ENCODE assay signal across 10 cellular contexts in genomic region chr2:98833172-98833916, GRCh38.
DNase-seq lines count a peak whose midpoint lies in the region; ATAC-seq and TF ChIP-seq lines count a peak whose summit lies in the region.
"Had no signal": no experiment of that assay in that cellular context is flagged by ENCODE, and none has a peak within 500 bp of the region (broad histone marks: within the 10 kb centered on the region; RNA-seq: fewer than 3 reads in every experiment).

No MANE protein-coding gene starts in this region.

- no peak overlapping the region for H3K4me3 Mint-ChIP-seq in CD4-positive, CD25-positive, alpha-beta regulatory T cell
- H3K4me3 Mint-ChIP-seq in T-helper 17 cell, result no peak overlapping the region

- no peak for DNase-seq in CD4-positive, CD25-positive, alpha-beta regulatory T cell
- no peak for DNase-seq in T-helper 17 cell
- DNase-seq in esophagus muscularis mucosa (ENCODE audit: extremely low spot score), result no peak
- DNase-seq in GM20000 (ENCODE audit: low spot score), result no peak
- no peak for DNase-seq in NCI-H1417 treated with DMSO at 0.1 percent for 48 hours (lab: John Stamatoyannopoulos, UW)
- DNase-seq: NCI-H510A, SHP77 treated with DMSO at 0.1 percent for 48 hours had no signal

- TF ChIP-seq CTCF in esophagus muscularis mucosa (IDR thresholded peaks at IDR 0.05) (no peak), neural cell (IDR thresholded peaks at IDR 0.05; ENCODE audit: poor library complexity, severe bottlenecking) (no peak), GM20000 (IDR thresholded peaks at IDR 0.05; ENCODE audit: extremely low read depth, missing control alignments) (no peak)

- TF ChIP-seq EP300 in esophagus muscularis mucosa (IDR thresholded peaks at IDR 0.05) (peak; percentile 60), neural cell (conservative IDR thresholded peaks at IDR 0.05; ENCODE audit: poor library complexity, severe bottlenecking) (no peak)

- no peaks in the 10 kb centered on the region for H3F3A ChIP-seq in neural cell (ENCODE audit: insufficient read depth, low read length, poor library complexity, severe bottlenecking)

- H3K9me2 ChIP-seq in neural cell (ENCODE audit: insufficient read depth, low read length), result no peaks in the 10 kb centered on the region

- no peak overlapping the region for H2AFZ ChIP-seq in neural cell (ENCODE audit: low read depth, low read length)

- H3K9me3 Mint-ChIP-seq in CD4-positive, CD25-positive, alpha-beta regulatory T cell, result no peaks in the 10 kb centered on the region

- no peaks in the 10 kb centered on the region for H4K20me1 ChIP-seq in neural cell (ENCODE audit: insufficient read depth)

- H3K4me2 ChIP-seq in neural cell (ENCODE audit: low read length), result no peak overlapping the region

- H3K4me1 Mint-ChIP-seq in CD4-positive, CD25-positive, alpha-beta regulatory T cell, result peaks cover 5 to 47% (median 23%) of the 10 kb centered on the region in 4 donors
- peaks cover 58% of the 10 kb centered on the region for H3K4me1 Mint-ChIP-seq in T-helper 17 cell

- no peaks in the 10 kb centered on the region for H3K27me3 ChIP-seq in CD4-positive, CD25-positive, alpha-beta regulatory T cell (ENCODE audit: control insufficient read depth, insufficient read depth, low read length)
- H3K27me3 ChIP-seq in esophagus muscularis mucosa (no peaks in the 10 kb centered on the region), neural cell (ENCODE audit: insufficient read depth, low read depth, low read length) (no peaks in the 10 kb centered on the region)

- H3K4me3 ChIP-seq in CD4-positive, CD25-positive, alpha-beta regulatory T cell (ENCODE audit: low read depth, low read length), result no peak overlapping the region
- H3K4me3 ChIP-seq in esophagus muscularis mucosa (no peak overlapping the region), neural cell (ENCODE audit: low read length) (no peak overlapping the region)

- peak overlapping the region in 2 of 3 donors; percentile 55 to 57 for H3K27ac Mint-ChIP-seq in CD4-positive, CD25-positive, alpha-beta regulatory T cell
- peak overlapping the region; percentile 77 for H3K27ac Mint-ChIP-seq in T-helper 17 cell

- H3K27me3 Mint-ChIP-seq in CD4-positive, CD25-positive, alpha-beta regulatory T cell, result no peaks in the 10 kb centered on the region
- H3K27me3 Mint-ChIP-seq in T-helper 17 cell, result no peaks in the 10 kb centered on the region

- H3K36me3 Mint-ChIP-seq in CD4-positive, CD25-positive, alpha-beta regulatory T cell, result no peaks in the 10 kb centered on the region
- no peaks in the 10 kb centered on the region for H3K36me3 Mint-ChIP-seq in T-helper 17 cell (ENCODE audit: low read depth)

- H3K79me2 ChIP-seq in neural cell (replicated peaks; ENCODE audit: insufficient read depth, low read length), result no peaks in the 10 kb centered on the region

- TF ChIP-seq POLR2A in esophagus muscularis mucosa (IDR thresholded peaks at IDR 0.05; ENCODE audit: low read depth), result no peak

- H3K36me3 ChIP-seq in CD4-positive, CD25-positive, alpha-beta regulatory T cell (ENCODE audit: control insufficient read depth, insufficient read depth, low read length), result no peaks in the 10 kb centered on the region
- H3K36me3 ChIP-seq in esophagus muscularis mucosa (no peaks in the 10 kb centered on the region), neural cell (ENCODE audit: insufficient read depth, low read length) (no peaks in the 10 kb centered on the region)

- 76% methylated on average over 6 of the region's 7 CpGs for WGBS in esophagus muscularis mucosa

- peak overlapping the region; percentile 14 for H3K9ac ChIP-seq in neural cell (ENCODE audit: low read length)

- H3K27ac ChIP-seq in CD4-positive, CD25-positive, alpha-beta regulatory T cell (ENCODE audit: insufficient read depth, low read length, poor library complexity, severe bottlenecking), result no peak overlapping the region
- H3K27ac ChIP-seq in esophagus muscularis mucosa (replicated peaks in 1 of 4), result peak overlapping the region in 3 of 4 donors; percentile 51 to 71 (median 70)
- H3K27ac ChIP-seq in neural cell (ENCODE audit: low read length), result peak overlapping the region; percentile 74

- no peak for TF ChIP-seq RAD21 in neural cell (conservative IDR thresholded peaks at IDR 0.05)

- intact Hi-C loops in esophagus muscularis mucosa (cut with DNase I), result no loop called here

- H3K9me3 ChIP-seq in CD4-positive, CD25-positive, alpha-beta regulatory T cell (ENCODE audit: control insufficient read depth in 2 of 2, low read length in 2 of 2), result no peaks in the 10 kb centered on the region
- no peaks in the 10 kb centered on the region for H3K9me3 ChIP-seq in T-helper 17 cell (ENCODE audit: control insufficient read depth, low read length, poor library complexity, severe bottlenecking)
- no peaks in the 10 kb centered on the region for H3K9me3 ChIP-seq in esophagus muscularis mucosa
- H3K9me3 ChIP-seq in neural cell (ENCODE audit: low read length), result no peaks in the 10 kb centered on the region

- ATAC-seq in CD4-positive, CD25-positive, alpha-beta regulatory T cell (ENCODE audit: low read depth in 2 of 2), result no peak
- ATAC-seq in T-helper 17 cell (no peak), GM21390 (IDR thresholded peaks at IDR 0.05; ENCODE audit: unreplicated experiment) (no peak), HG03354 (IDR thresholded peaks at IDR 0.05; ENCODE audit: poor library complexity, severe bottlenecking, unreplicated experiment) (no peak)

- H3K4me1 ChIP-seq in CD4-positive, CD25-positive, alpha-beta regulatory T cell (ENCODE audit: control insufficient read depth, insufficient read depth, low read length, poor library complexity, severe bottlenecking), result peaks cover 21% of the 10 kb centered on the region
- H3K4me1 ChIP-seq in esophagus muscularis mucosa, result peaks cover 4 to 21% (median 9%) of the 10 kb centered on the region in 4 donors

TF ChIP-seq in neural cell, 6 proteins besides CTCF, POLR2A, EP300 and RAD21:
- TF ChIP-seq TAF1 (IDR thresholded peaks at IDR 0.05; ENCODE audit: low read depth) (no peak), MXI1 (conservative IDR thresholded peaks at IDR 0.05; ENCODE audit: poor library complexity, severe bottlenecking) (no peak), POLR2AphosphoS5 (IDR thresholded peaks at IDR 0.05) (no peak), SMC3 (conservative IDR thresholded peaks at IDR 0.05; ENCODE audit: poor library complexity) (no peak), EZH2 (IDR thresholded peaks at IDR 0.05; ENCODE audit: borderline replicate concordance, insufficient read depth, low read length, poor library complexity, severe bottlenecking) (no peak), REST (IDR thresholded peaks at IDR 0.05; ENCODE audit: borderline replicate concordance) (no peak)
